ENCODE assay signal across 16 cellular contexts in genomic region chr13:78777973-78778372, GRCh38.
"Had no signal": no experiment of that assay in that cellular context is flagged by ENCODE, and none has a peak within 500 bp of the region (broad histone marks: within the 10 kb centered on the region; RNA-seq: fewer than 3 reads in every experiment).

No MANE protein-coding gene starts in this region.

- DNase-seq: activated CD4-positive, alpha-beta memory T cell treated with anti-CD3 and anti-CD28 coated beads, Interleukin-2, amount 10 ng/mL, durations not matched to agents 7 days and 5 days; activated CD4-positive, alpha-beta T cell treated with anti-CD3 and anti-CD28 coated beads for 1 hour; activated CD8-positive, alpha-beta memory T cell treated with anti-CD3 and anti-CD28 coated beads, Interleukin-2, amount 50 U/mL, for 4 hours; activated naive CD8-positive, alpha-beta T cell treated with anti-CD3 and anti-CD28 coated beads, Interleukin-2, amount 10 ng/mL, durations not matched to agents 7 days and 5 days; aorta; dorsolateral prefrontal cortex; esophagus squamous epithelium; foreskin fibroblast; heart left ventricle; left ventricle myocardium inferior; natural killer cell; psoas muscle; right lobe of liver; stimulated activated naive B cell treated with anti-CD40 and anti-IgM and Interleukin-4, amounts not matched to agents 10 μg/mL and 1 μg/mL and 100 μg/mL, for 72 hours; transverse colon had no signal

- H3K27ac ChIP-seq: breast epithelium, dorsolateral prefrontal cortex, esophagus squamous epithelium, heart left ventricle, left ventricle myocardium inferior, psoas muscle, right lobe of liver, transverse colon had no signal

- H3K4me1 ChIP-seq: breast epithelium, esophagus squamous epithelium, heart left ventricle, left ventricle myocardium inferior, psoas muscle, right lobe of liver, transverse colon had no signal

- H3K9me3 ChIP-seq: breast epithelium, esophagus squamous epithelium, heart left ventricle, left ventricle myocardium inferior, psoas muscle, right lobe of liver, transverse colon had no signal

- H3K4me3 ChIP-seq: breast epithelium, dorsolateral prefrontal cortex, esophagus squamous epithelium, heart left ventricle, left ventricle myocardium inferior, psoas muscle, right lobe of liver, transverse colon had no signal

- H3K36me3 ChIP-seq: breast epithelium, esophagus squamous epithelium, heart left ventricle, left ventricle myocardium inferior, right lobe of liver, transverse colon had no signal

- ATAC-seq: heart left ventricle; natural killer cell; psoas muscle; right lobe of liver; stimulated activated naive B cell treated with anti-CD40 and anti-IgM and Interleukin-4, amounts not matched to agents 10 μg/mL and 1 μg/mL and 100 μg/mL, for 72 hours had no signal

- H3K27me3 ChIP-seq: right lobe of liver, transverse colon had no signal
